ENCODE assay signal across 1 cellular context in genomic region chr12:124867389-124867930, GRCh38.
TF ChIP-seq lines count a peak whose summit lies in the region.

No MANE protein-coding gene starts in this region.

TF ChIP-seq in K562, 482 proteins besides CTCF, POLR2A, EP300 and RAD21 (continued from another document and continues in another):
- TF ChIP-seq RBM14 (IDR thresholded peaks at IDR 0.05; ENCODE audit: borderline replicate concordance, insufficient read depth, low read depth, low read length) (no peak), ZNF407 (IDR thresholded peaks at IDR 0.05; ENCODE audit: low read depth) (no peak), RCOR1 (IDR thresholded peaks at IDR 0.05; ENCODE audit: borderline replicate concordance in 1 of 2, low read depth in 2 of 2, low read length in 2 of 2) (no peak), NRF1 (conservative IDR thresholded peaks at IDR 0.05 in 1 of 2, IDR thresholded peaks at IDR 0.05 in 1 of 2) (no peak), GATAD2B (IDR thresholded peaks at IDR 0.05; ENCODE audit: borderline replicate concordance) (peak; percentile 70; the same call in 1 of the 2 replicates), ZZZ3 (IDR thresholded peaks at IDR 0.05) (no peak), PKNOX1 (IDR thresholded peaks at IDR 0.05) (no peak), HNRNPH1 (optimal IDR thresholded peaks at IDR 0.05; ENCODE audit: low read depth, low read length) (no peak), SPI1 (IDR thresholded peaks at IDR 0.05; ENCODE audit: borderline replicate concordance, low read depth, low read length) (no peak), ZNF511 (CRISPR knock-in tag; IDR thresholded peaks at IDR 0.05) (no peak), ZNF551 (CRISPR knock-in tag; IDR thresholded peaks at IDR 0.05) (no peak), NCOR1 (IDR thresholded peaks at IDR 0.05) (peak; percentile 58), CBX1 (IDR thresholded peaks at IDR 0.05; ENCODE audit: low read depth) (no peak), TAF9B (IDR thresholded peaks at IDR 0.05; ENCODE audit: partially characterized antibody) (peak; percentile 75), MIER1 (IDR thresholded peaks at IDR 0.05; ENCODE audit: low read depth) (no peak), ZNF639 (CRISPR knock-in tag; conservative IDR thresholded peaks at IDR 0.05 in 1 of 2, IDR thresholded peaks at IDR 0.05 in 1 of 2) (peak in 1 of 2 experiments; percentile 83; a peak in 1 of 4 replicates), MTF1 (CRISPR knock-in tag; IDR thresholded peaks at IDR 0.05; ENCODE audit: borderline replicate concordance) (peak; percentile 55; the same call in 1 of the 2 replicates), RBM25 (IDR thresholded peaks at IDR 0.05; ENCODE audit: low read depth, low read length, severe bottlenecking) (no peak), HMG20B (CRISPR knock-in tag; IDR thresholded peaks at IDR 0.05) (no peak), ESRRB (CRISPR knock-in tag; IDR thresholded peaks at IDR 0.05; ENCODE audit: borderline replicate concordance) (no peak), MTA2 (IDR thresholded peaks at IDR 0.05; ENCODE audit: low read depth) (peak; percentile 16; the same call in 1 of the 2 replicates), AFF4 (CRISPR knock-in tag; IDR thresholded peaks at IDR 0.05) (0 out of 2 replicates have a peak, but pooled peaks have one; percentile 58), RBM15 (IDR thresholded peaks at IDR 0.05; ENCODE audit: insufficient read depth, low read length) (no peak), U2AF2 (optimal IDR thresholded peaks at IDR 0.05; ENCODE audit: low read depth, low read length) (no peak), SMAD1 (IDR thresholded peaks at IDR 0.05; ENCODE audit: low read depth, low read length, partially characterized antibody) (no peak), NFXL1 (CRISPR knock-in tag; IDR thresholded peaks at IDR 0.05) (no peak; the same call in 1 of the 2 replicates), BRD4 (IDR thresholded peaks at IDR 0.05) (no peak), RBM22 (IDR thresholded peaks at IDR 0.05; ENCODE audit: low read depth, low read length, poor library complexity, severe bottlenecking) (no peak), MAFK (IDR thresholded peaks at IDR 0.05; ENCODE audit: low read length) (peak; percentile 97), TRIM28 (IDR thresholded peaks at IDR 0.05) (no peak), ZBTB7A (IDR thresholded peaks at IDR 0.05; ENCODE audit: borderline replicate concordance, control insufficient read depth, low read depth, low read length) (no peak), ZNF253 (CRISPR knock-in tag; conservative IDR thresholded peaks at IDR 0.05) (no peak), PHB2 (IDR thresholded peaks at IDR 0.05; ENCODE audit: low read depth) (no peak), ZNF592 (IDR thresholded peaks at IDR 0.05) (peak; percentile 98), ELF1 (tag; IDR thresholded peaks at IDR 0.05) (no peak), KLF13 (tag; IDR thresholded peaks at IDR 0.05; ENCODE audit: borderline replicate concordance, low read depth) (no peak), HIVEP1 (CRISPR knock-in tag; IDR thresholded peaks at IDR 0.05) (no peak), MEIS2 (IDR thresholded peaks at IDR 0.05; ENCODE audit: partially characterized antibody) (no peak), HDAC2 (IDR thresholded peaks at IDR 0.05) (0 out of 2 replicates have a peak, but pooled peaks have one; percentile 30)
